In genomic region chr12:27552886-27553560, GRCh38 we compare ENCODE assay signal across 12 cellular contexts. TPM values are rescaled to one million over a fixed set of nuclear protein-coding genes. Genes with fewer than 3 reads are reported as not detected.
A peak's percentile ranks its signal among the peaks of the same experiment; 100 is the strongest.
DNase-seq lines count a peak whose midpoint lies in the region; ATAC-seq and TF ChIP-seq lines count a peak whose summit lies in the region.
"Had no signal": no experiment of that assay in that cellular context is flagged by ENCODE, and none has a peak within 500 bp of the region (broad histone marks: within the 10 kb centered on the region; RNA-seq: fewer than 3 reads in every experiment).

No MANE protein-coding gene starts in this region.

- H3K36me3 ChIP-seq in trophoblast cell (ENCODE audit: control insufficient read depth in 1 of 2, insufficient read depth in 2 of 2, low read length in 2 of 2) (peaks cover 3 to 7% of the 10 kb centered on the region in 2 experiments), suprapubic skin (no peaks in the 10 kb centered on the region)

- H3K18ac ChIP-seq in trophoblast cell (ENCODE audit: low read length), result peak overlapping the region; percentile 95

- H4K91ac ChIP-seq in trophoblast cell (ENCODE audit: low read depth, low read length), result no peak overlapping the region

- H4K8ac ChIP-seq in trophoblast cell (ENCODE audit: low read depth, low read length), result no peak overlapping the region

- TF ChIP-seq CTCF in suprapubic skin (IDR thresholded peaks at IDR 0.05), result no peak

- H3K27ac ChIP-seq in epithelial cell of prostate (peak overlapping the region; percentile 74), trophoblast cell (ENCODE audit: low read depth, low read length) (no peak overlapping the region), suprapubic skin (no peak overlapping the region)

- H3K27me3 Mint-ChIP-seq in effector memory CD8-positive, alpha-beta T cell, result peaks cover 19 to 28% of the 10 kb centered on the region in 2 donors

- H3K4me1 ChIP-seq in trophoblast cell (ENCODE audit: control insufficient read depth in 1 of 2, insufficient read depth in 2 of 2, low read length in 2 of 2) (peaks cover 22 to 31% of the 10 kb centered on the region in 2 experiments), suprapubic skin (peaks cover 92% of the 10 kb centered on the region)

- H3K9me3 ChIP-seq in trophoblast cell (ENCODE audit: insufficient read depth, low read depth, low read length) (no peaks in the 10 kb centered on the region), suprapubic skin (no peaks in the 10 kb centered on the region)

- no peak overlapping the region for H2BK12ac ChIP-seq in trophoblast cell (ENCODE audit: low read length)

- H3K27me3 ChIP-seq in trophoblast cell (ENCODE audit: insufficient read depth, low read length) (no peaks in the 10 kb centered on the region), suprapubic skin (no peaks in the 10 kb centered on the region)

- H2BK5ac ChIP-seq in trophoblast cell (ENCODE audit: low read depth, low read length, poor library complexity), result no peak overlapping the region

- DNase-seq in EL (peak; percentile 38), HT-29 (ENCODE audit: low spot score) (peak; percentile 38), epithelial cell of prostate (ENCODE audit: low read depth, low spot score) (no peak), trophoblast cell (no peak), suprapubic skin (ENCODE audit: low spot score in 2 of 2) (no peak)
- no peak for DNase-seq in effector memory CD8-positive, alpha-beta T cell
- DNase-seq in activated CD4-positive, alpha-beta T cell treated with anti-CD3 and anti-CD28 coated beads, Interleukin-2, amount 50 U/mL, for 48 hours, result no peak
- DNase-seq: CD4-positive, CD25-positive, alpha-beta regulatory T cell; kidney glomerular epithelial cell; SIG-M5; stimulated activated CD4-positive, alpha-beta T cell treated with anti-CD3 and anti-CD28 coated beads, Interleukin-2, amount 100 ng/mL, for 24 hours had no signal

- no peaks in the 10 kb centered on the region for H3K36me3 Mint-ChIP-seq in effector memory CD8-positive, alpha-beta T cell (ENCODE audit: insufficient read depth)
- H3K36me3 Mint-ChIP-seq: CD4-positive, CD25-positive, alpha-beta regulatory T cell had no signal

- H3K9ac ChIP-seq in trophoblast cell (ENCODE audit: low read length), result no peak overlapping the region

- no peak overlapping the region for H2AFZ ChIP-seq in trophoblast cell (ENCODE audit: insufficient read depth, low read length, poor library complexity)

- no peaks in the 10 kb centered on the region for H3K9me3 Mint-ChIP-seq in effector memory CD8-positive, alpha-beta T cell
- H3K9me3 Mint-ChIP-seq: CD4-positive, CD25-positive, alpha-beta regulatory T cell had no signal

- no peaks in the 10 kb centered on the region for H3K4me1 Mint-ChIP-seq in effector memory CD8-positive, alpha-beta T cell (ENCODE audit: low read depth in 2 of 2)

- no peak overlapping the region for H3K23ac ChIP-seq in trophoblast cell (ENCODE audit: low read length)

- no peak overlapping the region for H2BK120ac ChIP-seq in trophoblast cell (ENCODE audit: insufficient read depth, low read length, poor library complexity)

- no peak overlapping the region for H3K14ac ChIP-seq in trophoblast cell (ENCODE audit: low read length)

- no peak overlapping the region for H3K4me3 Mint-ChIP-seq in effector memory CD8-positive, alpha-beta T cell
- H3K4me3 Mint-ChIP-seq: CD4-positive, CD25-positive, alpha-beta regulatory T cell had no signal

- TF ChIP-seq EP300 in suprapubic skin (IDR thresholded peaks at IDR 0.05), result no peak

- no peak overlapping the region for H2AK5ac ChIP-seq in trophoblast cell (ENCODE audit: low read length)

- WGBS in trophoblast cell (ENCODE audit: extremely low coverage, insufficient coverage, insufficient read length), result no CpG with 5 or more reads among the region's 8 CpGs
- WGBS in suprapubic skin, result 77% methylated on average over 8 of the region's 8 CpGs

- no peaks in the 10 kb centered on the region for H3K79me1 ChIP-seq in trophoblast cell (ENCODE audit: low read length)

- no peak overlapping the region for H3K27ac Mint-ChIP-seq in effector memory CD8-positive, alpha-beta T cell
- H3K27ac Mint-ChIP-seq: CD4-positive, CD25-positive, alpha-beta regulatory T cell had no signal

- TF ChIP-seq POLR2A in suprapubic skin (IDR thresholded peaks at IDR 0.05), result no peak

- H3K4me2 ChIP-seq in trophoblast cell (ENCODE audit: low read length), result no peak overlapping the region

- H3K4me3 ChIP-seq in trophoblast cell (ENCODE audit: low read depth, low read length), result no peak overlapping the region
- no peak overlapping the region for H3K4me3 ChIP-seq in suprapubic skin

- H3K4ac ChIP-seq in trophoblast cell (ENCODE audit: low read depth, low read length), result peak overlapping the region; percentile 78

- no peak overlapping the region for H4K12ac ChIP-seq in trophoblast cell (ENCODE audit: low read depth, low read length)

- ATAC-seq in effector memory CD8-positive, alpha-beta T cell (replicated peaks), result no peak
- ATAC-seq in GM19035 (IDR thresholded peaks at IDR 0.05; ENCODE audit: unreplicated experiment), result no peak

- peaks cover 6% of the 10 kb centered on the region for H3K79me2 ChIP-seq in trophoblast cell (ENCODE audit: control insufficient read depth, insufficient read depth, low read length, poor library complexity)

RNA-seq across cellular contexts. Expression of gene PPFIBP1, which starts 29.0 kb away (rescaled TPM):
- 17.6 and 18.4 TPM in 2 replicates for total RNA-seq in HT-29 (2014; rRNA removed; shearing (Covaris generic))
- 104 and 107 TPM in 2 replicates for polyA plus RNA-seq in trophoblast cell (2013)
- total RNA-seq in suprapubic skin, result 100 to 1,000 TPM in 1 of 4 donors, 10 to 100 TPM in 3; 48.6 to 148 (median 74.8) TPM

Comparison
In these comparisons a context has a peak if more than half of its experiments do, and no peak if none do; other contexts are left out.
1. DNase-seq: peak in EL (single experiment) and HT-29 (single experiment); none in epithelial cell of prostate (single experiment), trophoblast cell (0 of 2), effector memory CD8-positive, alpha-beta T cell (0 of 3), activated CD4-positive, alpha-beta T cell treated with anti-CD3 and anti-CD28 coated beads, Interleukin-2, amount 50 U/mL, for 48 hours (0 of 2) and suprapubic skin (0 of 2).